In the genomic region with DNA sequence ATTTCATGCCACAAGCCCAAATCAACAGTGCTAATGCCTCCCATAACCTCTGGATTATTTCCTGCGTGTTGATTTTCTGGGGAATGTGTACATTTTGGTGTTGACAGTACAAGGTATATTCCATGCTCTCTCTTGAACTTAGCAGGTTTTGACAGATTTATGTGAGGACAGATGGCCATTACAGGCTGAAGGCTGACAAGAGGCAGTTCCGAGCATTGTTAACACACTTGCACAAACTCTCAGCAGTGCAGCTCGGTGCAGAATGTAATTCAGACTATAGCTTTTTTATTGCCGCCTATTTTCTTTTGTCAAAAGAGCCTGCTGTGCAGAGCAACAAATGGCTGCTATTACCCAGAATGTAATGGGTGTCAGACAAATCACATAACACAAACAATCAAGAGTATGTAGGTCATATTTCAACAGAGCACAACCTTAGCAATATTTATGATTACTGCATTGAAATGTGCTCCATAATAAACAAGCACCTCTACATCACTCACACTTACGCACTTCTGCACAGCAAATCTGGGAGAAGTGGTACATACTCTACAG, we compare ENCODE assay signal across 1 cellular context.
TF ChIP-seq lines count a peak whose summit lies in the region.

No MANE protein-coding gene starts in this region.

TF ChIP-seq in HEK293, 187 proteins besides CTCF, POLR2A, EP300 and RAD21 (continued from another document and continues in another):
- TF ChIP-seq PRDM2 (tag by site-specific recombination; IDR thresholded peaks at IDR 0.05; ENCODE audit: borderline replicate concordance) (no peak), BCL11A (tag by site-specific recombination; IDR thresholded peaks at IDR 0.05; ENCODE audit: low read depth) (0 out of 2 replicates have a peak, but pooled peaks have one; percentile 62), ZNF530 (tag by site-specific recombination; IDR thresholded peaks at IDR 0.05; ENCODE audit: low read depth) (no peak), ZEB2 (tag by site-specific recombination; IDR thresholded peaks at IDR 0.05) (peak; percentile 62; the same call in 1 of the 2 replicates), ZNF24 (tag by site-specific recombination; IDR thresholded peaks at IDR 0.05) (peak; percentile 67; the same call in 1 of the 2 replicates), ZNF292 (tag by site-specific recombination; IDR thresholded peaks at IDR 0.05; ENCODE audit: borderline replicate concordance, low read depth) (no peak), ZNF426 (tag by site-specific recombination; IDR thresholded peaks at IDR 0.05) (no peak), ZNF23 (tag by site-specific recombination; IDR thresholded peaks at IDR 0.05; ENCODE audit: borderline replicate concordance) (no peak), ZSCAN5A (tag by site-specific recombination; IDR thresholded peaks at IDR 0.05) (no peak), ZNF302 (tag by site-specific recombination; IDR thresholded peaks at IDR 0.05; ENCODE audit: low read depth) (no peak), ZBTB7A (tag by site-specific recombination; IDR thresholded peaks at IDR 0.05; ENCODE audit: low read depth) (no peak), ZNF473 (tag by site-specific recombination; IDR thresholded peaks at IDR 0.05) (no peak), KLF9 (tag by site-specific recombination; IDR thresholded peaks at IDR 0.05; ENCODE audit: low read depth) (no peak), ZNF639 (tag by site-specific recombination; IDR thresholded peaks at IDR 0.05) (peak; percentile 65; the same call in 1 of the 2 replicates), KLF8 (tag by site-specific recombination; IDR thresholded peaks at IDR 0.05) (no peak), ZNF341 (tag by site-specific recombination; IDR thresholded peaks at IDR 0.05; ENCODE audit: low read depth) (peak; percentile 74), ZNF121 (tag by site-specific recombination; IDR thresholded peaks at IDR 0.05) (no peak; the same call in 1 of the 2 replicates), REPIN1 (tag by site-specific recombination; IDR thresholded peaks at IDR 0.05; ENCODE audit: low read depth) (no peak), ZNF670 (tag by site-specific recombination; IDR thresholded peaks at IDR 0.05; ENCODE audit: low read depth) (no peak), ZSCAN23 (tag by site-specific recombination; IDR thresholded peaks at IDR 0.05) (no peak; the same call in 1 of the 2 replicates), ZNF558 (tag by site-specific recombination; IDR thresholded peaks at IDR 0.05) (no peak), TCF7L2 (IDR thresholded peaks at IDR 0.05; ENCODE audit: borderline replicate concordance, low read depth, low read length) (peak; percentile 93)
- TF ChIP-seq, protein P1, sequence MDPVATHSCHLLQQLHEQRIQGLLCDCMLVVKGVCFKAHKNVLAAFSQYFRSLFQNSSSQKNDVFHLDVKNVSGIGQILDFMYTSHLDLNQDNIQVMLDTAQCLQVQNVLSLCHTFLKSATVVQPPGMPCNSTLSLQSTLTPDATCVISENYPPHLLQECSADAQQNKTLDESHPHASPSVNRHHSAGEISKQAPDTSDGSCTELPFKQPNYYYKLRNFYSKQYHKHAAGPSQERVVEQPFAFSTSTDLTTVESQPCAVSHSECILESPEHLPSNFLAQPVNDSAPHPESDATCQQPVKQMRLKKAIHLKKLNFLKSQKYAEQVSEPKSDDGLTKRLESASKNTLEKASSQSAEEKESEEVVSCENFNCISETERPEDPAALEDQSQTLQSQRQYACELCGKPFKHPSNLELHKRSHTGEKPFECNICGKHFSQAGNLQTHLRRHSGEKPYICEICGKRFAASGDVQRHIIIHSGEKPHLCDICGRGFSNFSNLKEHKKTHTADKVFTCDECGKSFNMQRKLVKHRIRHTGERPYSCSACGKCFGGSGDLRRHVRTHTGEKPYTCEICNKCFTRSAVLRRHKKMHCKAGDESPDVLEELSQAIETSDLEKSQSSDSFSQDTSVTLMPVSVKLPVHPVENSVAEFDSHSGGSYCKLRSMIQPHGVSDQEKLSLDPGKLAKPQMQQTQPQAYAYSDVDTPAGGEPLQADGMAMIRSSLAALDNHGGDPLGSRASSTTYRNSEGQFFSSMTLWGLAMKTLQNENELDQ (tag by site-specific recombination; IDR thresholded peaks at IDR 0.05; ENCODE audit: low read depth): no peak
- TF ChIP-seq, protein P2, sequence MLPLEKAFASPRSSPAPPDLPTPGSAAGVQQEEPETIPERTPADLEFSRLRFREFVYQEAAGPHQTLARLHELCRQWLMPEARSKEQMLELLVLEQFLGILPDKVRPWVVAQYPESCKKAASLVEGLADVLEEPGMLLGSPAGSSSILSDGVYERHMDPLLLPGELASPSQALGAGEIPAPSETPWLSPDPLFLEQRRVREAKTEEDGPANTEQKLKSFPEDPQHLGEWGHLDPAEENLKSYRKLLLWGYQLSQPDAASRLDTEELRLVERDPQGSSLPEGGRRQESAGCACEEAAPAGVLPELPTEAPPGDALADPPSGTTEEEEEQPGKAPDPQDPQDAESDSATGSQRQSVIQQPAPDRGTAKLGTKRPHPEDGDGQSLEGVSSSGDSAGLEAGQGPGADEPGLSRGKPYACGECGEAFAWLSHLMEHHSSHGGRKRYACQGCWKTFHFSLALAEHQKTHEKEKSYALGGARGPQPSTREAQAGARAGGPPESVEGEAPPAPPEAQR (tag by site-specific recombination; IDR thresholded peaks at IDR 0.05): no peak
- TF ChIP-seq, protein P3, sequence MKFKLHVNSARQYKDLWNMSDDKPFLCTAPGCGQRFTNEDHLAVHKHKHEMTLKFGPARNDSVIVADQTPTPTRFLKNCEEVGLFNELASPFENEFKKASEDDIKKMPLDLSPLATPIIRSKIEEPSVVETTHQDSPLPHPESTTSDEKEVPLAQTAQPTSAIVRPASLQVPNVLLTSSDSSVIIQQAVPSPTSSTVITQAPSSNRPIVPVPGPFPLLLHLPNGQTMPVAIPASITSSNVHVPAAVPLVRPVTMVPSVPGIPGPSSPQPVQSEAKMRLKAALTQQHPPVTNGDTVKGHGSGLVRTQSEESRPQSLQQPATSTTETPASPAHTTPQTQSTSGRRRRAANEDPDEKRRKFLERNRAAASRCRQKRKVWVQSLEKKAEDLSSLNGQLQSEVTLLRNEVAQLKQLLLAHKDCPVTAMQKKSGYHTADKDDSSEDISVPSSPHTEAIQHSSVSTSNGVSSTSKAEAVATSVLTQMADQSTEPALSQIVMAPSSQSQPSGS (tag by site-specific recombination; IDR thresholded peaks at IDR 0.05; ENCODE audit: low read depth): peak; percentile 69
- TF ChIP-seq, protein P4, sequence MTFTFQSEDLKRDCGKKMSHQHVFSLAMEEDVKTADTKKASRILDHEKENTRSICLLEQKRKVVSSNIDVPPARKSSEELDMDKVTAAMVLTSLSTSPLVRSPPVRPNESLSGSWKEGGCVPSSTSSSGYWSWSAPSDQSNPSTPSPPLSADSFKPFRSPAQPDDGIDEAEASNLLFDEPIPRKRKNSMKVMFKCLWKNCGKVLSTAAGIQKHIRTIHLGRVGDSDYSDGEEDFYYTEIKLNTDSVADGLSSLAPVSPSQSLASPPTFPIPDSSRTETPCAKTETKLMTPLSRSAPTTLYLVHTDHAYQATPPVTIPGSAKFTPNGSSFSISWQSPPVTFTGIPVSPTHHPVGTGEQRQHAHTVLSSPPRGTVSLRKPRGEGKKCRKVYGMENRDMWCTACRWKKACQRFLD (tag by site-specific recombination; IDR thresholded peaks at IDR 0.05): no peak
- TF ChIP-seq, protein P5, sequence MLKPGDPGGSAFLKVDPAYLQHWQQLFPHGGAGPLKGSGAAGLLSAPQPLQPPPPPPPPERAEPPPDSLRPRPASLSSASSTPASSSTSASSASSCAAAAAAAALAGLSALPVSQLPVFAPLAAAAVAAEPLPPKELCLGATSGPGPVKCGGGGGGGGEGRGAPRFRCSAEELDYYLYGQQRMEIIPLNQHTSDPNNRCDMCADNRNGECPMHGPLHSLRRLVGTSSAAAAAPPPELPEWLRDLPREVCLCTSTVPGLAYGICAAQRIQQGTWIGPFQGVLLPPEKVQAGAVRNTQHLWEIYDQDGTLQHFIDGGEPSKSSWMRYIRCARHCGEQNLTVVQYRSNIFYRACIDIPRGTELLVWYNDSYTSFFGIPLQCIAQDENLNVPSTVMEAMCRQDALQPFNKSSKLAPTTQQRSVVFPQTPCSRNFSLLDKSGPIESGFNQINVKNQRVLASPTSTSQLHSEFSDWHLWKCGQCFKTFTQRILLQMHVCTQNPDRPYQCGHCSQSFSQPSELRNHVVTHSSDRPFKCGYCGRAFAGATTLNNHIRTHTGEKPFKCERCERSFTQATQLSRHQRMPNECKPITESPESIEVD (tag by site-specific recombination; IDR thresholded peaks at IDR 0.05): peak; percentile 95
- TF ChIP-seq, protein P6, sequence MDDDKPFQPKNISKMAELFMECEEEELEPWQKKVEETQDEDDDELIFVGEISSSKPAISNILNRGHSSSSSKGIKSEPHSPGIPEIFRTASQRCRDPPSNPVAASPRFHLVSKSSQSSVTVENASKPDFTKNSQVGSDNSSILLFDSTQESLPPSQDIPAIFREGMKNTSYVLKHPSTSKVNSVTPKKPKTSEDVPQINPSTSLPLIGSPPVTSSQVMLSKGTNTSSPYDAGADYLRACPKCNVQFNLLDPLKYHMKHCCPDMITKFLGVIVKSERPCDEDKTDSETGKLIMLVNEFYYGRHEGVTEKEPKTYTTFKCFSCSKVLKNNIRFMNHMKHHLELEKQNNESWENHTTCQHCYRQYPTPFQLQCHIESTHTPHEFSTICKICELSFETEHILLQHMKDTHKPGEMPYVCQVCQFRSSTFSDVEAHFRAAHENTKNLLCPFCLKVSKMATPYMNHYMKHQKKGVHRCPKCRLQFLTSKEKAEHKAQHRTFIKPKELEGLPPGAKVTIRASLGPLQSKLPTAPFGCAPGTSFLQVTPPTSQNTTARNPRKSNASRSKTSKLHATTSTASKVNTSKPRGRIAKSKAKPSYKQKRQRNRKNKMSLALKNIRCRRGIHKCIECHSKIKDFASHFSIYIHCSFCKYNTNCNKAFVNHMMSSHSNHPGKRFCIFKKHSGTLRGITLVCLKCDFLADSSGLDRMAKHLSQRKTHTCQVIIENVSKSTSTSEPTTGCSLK (tag by site-specific recombination; IDR thresholded peaks at IDR 0.05): no peak
- TF ChIP-seq, protein P7, sequence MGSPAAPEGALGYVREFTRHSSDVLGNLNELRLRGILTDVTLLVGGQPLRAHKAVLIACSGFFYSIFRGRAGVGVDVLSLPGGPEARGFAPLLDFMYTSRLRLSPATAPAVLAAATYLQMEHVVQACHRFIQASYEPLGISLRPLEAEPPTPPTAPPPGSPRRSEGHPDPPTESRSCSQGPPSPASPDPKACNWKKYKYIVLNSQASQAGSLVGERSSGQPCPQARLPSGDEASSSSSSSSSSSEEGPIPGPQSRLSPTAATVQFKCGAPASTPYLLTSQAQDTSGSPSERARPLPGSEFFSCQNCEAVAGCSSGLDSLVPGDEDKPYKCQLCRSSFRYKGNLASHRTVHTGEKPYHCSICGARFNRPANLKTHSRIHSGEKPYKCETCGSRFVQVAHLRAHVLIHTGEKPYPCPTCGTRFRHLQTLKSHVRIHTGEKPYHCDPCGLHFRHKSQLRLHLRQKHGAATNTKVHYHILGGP (tag by site-specific recombination; IDR thresholded peaks at IDR 0.05): peak; percentile 30; the same call in 1 of the 2 replicates
